23 cellular contexts compared by ENCODE assay signal in the genomic region with DNA sequence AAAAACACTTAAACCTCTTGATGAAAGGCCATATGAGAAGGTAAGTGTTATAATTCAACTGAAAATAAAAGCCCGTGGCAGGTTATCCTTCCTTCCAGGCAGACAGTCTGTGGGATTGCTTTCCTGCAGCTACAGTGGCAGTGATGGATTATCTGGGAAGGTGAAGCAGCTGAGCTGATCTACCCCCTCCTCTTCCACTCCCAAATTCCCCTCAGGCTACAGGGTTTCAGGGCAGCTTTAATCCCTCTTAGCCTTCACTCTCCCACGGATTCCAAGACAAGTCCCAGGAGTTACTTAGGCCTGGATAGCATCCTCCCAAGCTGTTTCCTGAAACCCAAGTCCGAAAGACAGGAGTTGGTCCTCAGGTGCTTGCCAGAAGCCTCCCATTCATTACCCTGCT.
DNase-seq lines count a peak whose midpoint lies in the region; TF ChIP-seq lines count a peak whose summit lies in the region.
"Had no signal": no experiment of that assay in that cellular context is flagged by ENCODE, and none has a peak within 500 bp of the region (broad histone marks: within the 10 kb centered on the region; RNA-seq: fewer than 3 reads in every experiment).

No MANE protein-coding gene starts in this region.

- H3K27me3 ChIP-seq in endodermal cell (ENCODE audit: control insufficient read depth, insufficient read depth, low read length, poor library complexity, severe bottlenecking) (no peaks in the 10 kb centered on the region), PC-9 (ENCODE audit: insufficient read depth, low read depth) (no peaks in the 10 kb centered on the region)
- H3K27me3 ChIP-seq: Peyer's patch had no signal

- POLR2A ChIA-PET in PC-9 (lab: Charles Lee; ENCODE audit: unreplicated experiment): no interaction called here

- H3K27ac ChIP-seq in endodermal cell (ENCODE audit: low read depth, low read length): no peak overlapping the region
- H3K27ac ChIP-seq in PC-9: no peak overlapping the region
- H3K27ac ChIP-seq: 22Rv1, Peyer's patch had no signal

- no peak overlapping the region for H3K4me2 ChIP-seq in PC-9

- peak; percentile 20 to 75 (median 24) for DNase-seq in NCI-H1417 (lab: John Stamatoyannopoulos, UW)
- DNase-seq in NCI-H1417 treated with DMSO at 0.1 percent for 48 hours (lab: John Stamatoyannopoulos, UW): no peak
- peak; percentile 79 for DNase-seq in NCI-H82 (lab: John Stamatoyannopoulos, UW)
- peak; percentile 34 for DNase-seq in endodermal cell
- no peak for DNase-seq in COLO668 (lab: John Stamatoyannopoulos, UW; ENCODE audit: unreplicated experiment)
- DNase-seq in activated T-helper 2 cell treated with anti-CD3 and anti-CD28 coated beads, Interferon-gamma antibody, Interleukin-2, Interleukin-4, amounts not matched to agents 10 μg/mL and 5 μg/mL and 100 μg/mL, durations not matched to agents 14 hours and 24 hours and 36 hours (ENCODE audit: low spot score): no peak
- DNase-seq in PC-9: no peak
- no peak for DNase-seq in NCI-H748 (lab: John Stamatoyannopoulos, UW; ENCODE audit: unreplicated experiment)
- DNase-seq: AML-193, COR-L47, GDM1, HCEC 1CT, MM.1S, NCI-H1092 treated with DMSO at 0.1 percent for 48 hours, NCI-H1694 treated with DMSO at 0.1 percent for 48 hours, NCI-H2107, NCI-H226, NCI-H774, Peyer's patch, SW 1271, T-helper 2 cell had no signal

- no peaks in the 10 kb centered on the region for H3K27me3 Mint-ChIP-seq in endodermal cell (ENCODE audit: insufficient read depth)
- H3K27me3 Mint-ChIP-seq in activated T-helper 2 cell treated with anti-CD3 and anti-CD28 coated beads, Interferon-gamma antibody, Interleukin-2, Interleukin-4, amounts not matched to agents 10 μg/mL and 5 μg/mL and 100 μg/mL, durations not matched to agents 14 hours and 24 hours and 36 hours (ENCODE audit: low read depth): no peaks in the 10 kb centered on the region
- H3K27me3 Mint-ChIP-seq: IgD-negative memory B cell had no signal

- no peaks in the 10 kb centered on the region for H3K79me2 ChIP-seq in PC-9 (ENCODE audit: low read depth)

- no peaks in the 10 kb centered on the region for H3K9me2 ChIP-seq in PC-9 (ENCODE audit: insufficient read depth)

- CTCF ChIA-PET in PC-9 (lab: Charles Lee): no interaction called here

- no peak overlapping the region for H3K27ac Mint-ChIP-seq in endodermal cell
- H3K27ac Mint-ChIP-seq in activated T-helper 2 cell treated with anti-CD3 and anti-CD28 coated beads, Interferon-gamma antibody, Interleukin-2, Interleukin-4, amounts not matched to agents 10 μg/mL and 5 μg/mL and 100 μg/mL, durations not matched to agents 14 hours and 24 hours and 36 hours: no peak overlapping the region
- H3K27ac Mint-ChIP-seq: IgD-negative memory B cell had no signal

- H3K36me3 ChIP-seq in endodermal cell (ENCODE audit: control insufficient read depth, insufficient read depth, low read length): no peaks in the 10 kb centered on the region
- no peaks in the 10 kb centered on the region for H3K36me3 ChIP-seq in PC-9 (ENCODE audit: low read depth)
- H3K36me3 ChIP-seq: Peyer's patch had no signal

- 76% methylated on average over 3 of the region's 3 CpGs; no CpG with 5 or more reads in 1 of the 2 experiments for WGBS in endodermal cell (ENCODE audit: insufficient coverage in 1 of 2, insufficient read length in 1 of 2), 2 experiments

- peaks cover 3% of the 10 kb centered on the region for H3K4me1 Mint-ChIP-seq in endodermal cell
- no peaks in the 10 kb centered on the region for H3K4me1 Mint-ChIP-seq in activated T-helper 2 cell treated with anti-CD3 and anti-CD28 coated beads, Interferon-gamma antibody, Interleukin-2, Interleukin-4, amounts not matched to agents 10 μg/mL and 5 μg/mL and 100 μg/mL, durations not matched to agents 14 hours and 24 hours and 36 hours (ENCODE audit: low read depth)
- H3K4me1 Mint-ChIP-seq: IgD-negative memory B cell had no signal

- H3K4me3 Mint-ChIP-seq in endodermal cell: no peak overlapping the region
- H3K4me3 Mint-ChIP-seq in activated T-helper 2 cell treated with anti-CD3 and anti-CD28 coated beads, Interferon-gamma antibody, Interleukin-2, Interleukin-4, amounts not matched to agents 10 μg/mL and 5 μg/mL and 100 μg/mL, durations not matched to agents 14 hours and 24 hours and 36 hours (ENCODE audit: low read depth): no peak overlapping the region
- H3K4me3 Mint-ChIP-seq: IgD-negative memory B cell had no signal

- no peak overlapping the region for H2AFZ ChIP-seq in PC-9

- H3K4me1 ChIP-seq in endodermal cell (ENCODE audit: control insufficient read depth, insufficient read depth, low read length) (no peaks in the 10 kb centered on the region), PC-9 (replicated peaks; ENCODE audit: insufficient read depth) (no peaks in the 10 kb centered on the region)
- H3K4me1 ChIP-seq: Peyer's patch had no signal

- no peaks in the 10 kb centered on the region for H3K9me3 Mint-ChIP-seq in endodermal cell
- H3K9me3 Mint-ChIP-seq in activated T-helper 2 cell treated with anti-CD3 and anti-CD28 coated beads, Interferon-gamma antibody, Interleukin-2, Interleukin-4, amounts not matched to agents 10 μg/mL and 5 μg/mL and 100 μg/mL, durations not matched to agents 14 hours and 24 hours and 36 hours: peaks cover 16% of the 10 kb centered on the region

- H3F3A ChIP-seq in PC-9 (ENCODE audit: insufficient read depth, low read depth): no peaks in the 10 kb centered on the region

- H3K4me3 ChIP-seq in endodermal cell (ENCODE audit: low read length) (no peak overlapping the region), PC-9 (no peak overlapping the region)
- H3K4me3 ChIP-seq: Peyer's patch had no signal

- H3K36me3 Mint-ChIP-seq in endodermal cell (ENCODE audit: low read depth): no peaks in the 10 kb centered on the region
- H3K36me3 Mint-ChIP-seq in activated T-helper 2 cell treated with anti-CD3 and anti-CD28 coated beads, Interferon-gamma antibody, Interleukin-2, Interleukin-4, amounts not matched to agents 10 μg/mL and 5 μg/mL and 100 μg/mL, durations not matched to agents 14 hours and 24 hours and 36 hours (ENCODE audit: low read depth): no peaks in the 10 kb centered on the region
- H3K36me3 Mint-ChIP-seq: IgD-negative memory B cell had no signal

- H3K9ac ChIP-seq in endodermal cell (ENCODE audit: extremely low read depth, low read length, poor library complexity, severe bottlenecking): no peak overlapping the region

- H3K9me3 ChIP-seq in endodermal cell (ENCODE audit: control insufficient read depth, low read length) (no peaks in the 10 kb centered on the region), PC-9 (ENCODE audit: insufficient read depth, low read depth) (no peaks in the 10 kb centered on the region)
- H3K9me3 ChIP-seq: Peyer's patch had no signal

- intact Hi-C loops in activated T-helper 2 cell treated with anti-CD3 and anti-CD28 coated beads, Interferon-gamma antibody, Interleukin-2, Interleukin-4, amounts not matched to agents 10 μg/mL and 5 μg/mL and 100 μg/mL, durations not matched to agents 14 hours and 24 hours and 36 hours (cut with micrococcal nuclease): no loop called here
- intact Hi-C loops in PC-9 (cut with micrococcal nuclease; ENCODE audit: unreplicated experiment): no loop called here

- TF ChIP-seq CTCF in endodermal cell (conservative IDR thresholded peaks at IDR 0.05) (no peak), PC-9 (conservative IDR thresholded peaks at IDR 0.05) (no peak)

- H4K20me1 ChIP-seq in PC-9 (ENCODE audit: insufficient read depth): no peaks in the 10 kb centered on the region

- BruUV-seq in PC-9 (replicated peaks; lab: Mats Ljungman, UMichigan): no TSS peak

Comparison
In these comparisons a context has a peak if more than half of its experiments do, and no peak if none do; other contexts are left out.
1. DNase-seq: peak in NCI-H1417 (3 of 3), NCI-H82 (single experiment) and endodermal cell (single experiment); none in NCI-H1417 treated with DMSO at 0.1 percent for 48 hours (single experiment), COLO668 (single experiment), activated T-helper 2 cell treated with anti-CD3 and anti-CD28 coated beads, Interferon-gamma antibody, Interleukin-2, Interleukin-4, amounts not matched to agents 10 μg/mL and 5 μg/mL and 100 μg/mL, durations not matched to agents 14 hours and 24 hours and 36 hours (single experiment), PC-9 (0 of 2) and NCI-H748 (single experiment).